8 cellular contexts compared by ENCODE assay signal in the genomic region with DNA sequence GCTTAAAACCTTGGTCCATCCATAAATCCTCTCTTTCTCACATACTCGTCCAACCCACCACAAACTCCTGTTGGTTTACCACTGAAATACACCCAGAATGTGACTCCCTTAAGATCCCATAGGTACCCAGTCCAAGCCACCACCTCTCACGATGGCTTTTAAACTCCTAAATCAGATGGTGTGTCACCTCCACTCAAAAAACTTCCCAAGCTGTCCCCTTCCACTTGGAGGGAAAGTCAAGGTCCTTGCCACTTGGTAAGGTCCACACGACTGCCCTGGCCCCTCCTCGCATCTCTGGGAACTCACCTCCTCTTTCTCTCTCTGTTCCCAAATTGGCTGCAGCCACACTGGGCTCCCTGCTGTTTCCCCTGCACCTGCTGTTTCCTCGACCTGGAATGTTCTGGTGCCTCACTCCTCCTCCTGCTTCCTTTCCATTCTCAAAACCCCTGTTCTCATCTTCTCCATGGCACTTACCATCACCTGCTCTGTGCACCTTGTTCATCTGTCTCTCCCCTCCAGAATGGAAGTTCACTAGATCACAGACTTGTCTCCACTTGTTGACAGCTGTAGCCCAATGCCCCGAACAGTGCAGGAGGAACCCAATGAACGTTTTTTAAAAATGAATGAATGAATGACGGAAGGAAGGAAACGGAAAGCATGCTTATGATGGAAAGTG. TPM values are rescaled to one million over a fixed set of nuclear protein-coding genes. Genes with fewer than 3 reads are reported as not detected.
DNase-seq lines count a peak whose midpoint lies in the region; ATAC-seq and TF ChIP-seq lines count a peak whose summit lies in the region.

No MANE protein-coding gene starts in this region.

- H4K20me1 ChIP-seq in OCI-LY1 (ENCODE audit: insufficient read depth, low read length) = no peaks in the 10 kb centered on the region

- H3K27me3 ChIP-seq in cardiac muscle cell (no peaks in the 10 kb centered on the region), OCI-LY1 (ENCODE audit: insufficient read depth, low read length) (no peaks in the 10 kb centered on the region)

- no peak for DNase-seq in cardiac muscle cell (ENCODE audit: low read depth in 1 of 2, low spot score in 1 of 2)
- no peak for DNase-seq in Right ventricle myocardium superior
- no peak for DNase-seq in coronary artery (ENCODE audit: low spot score)
- DNase-seq in neural crest cell (ENCODE audit: low read depth, low spot score) = no peak
- DNase-seq in AG08396 (ENCODE audit: low spot score) = no peak

- no peaks in the 10 kb centered on the region for H3K79me2 ChIP-seq in OCI-LY1 (ENCODE audit: insufficient read depth, low read length)

- no peaks in the 10 kb centered on the region for H3K27me3 Mint-ChIP-seq in neural crest cell (ENCODE audit: low read depth)

- H3K4me1 Mint-ChIP-seq in neural crest cell = peaks cover 13% of the 10 kb centered on the region

- peak overlapping the region; percentile 98 for H3K4me2 ChIP-seq in OCI-LY1 (ENCODE audit: low read length)

- peak overlapping the region; percentile 25 for H3K27ac Mint-ChIP-seq in neural crest cell (ENCODE audit: unreplicated experiment)

- H3K4me3 Mint-ChIP-seq in neural crest cell = peak overlapping the region; percentile 88

- intact Hi-C loops in Right ventricle myocardium superior (cut with DNase I) = no loop called here

- ATAC-seq in Right ventricle myocardium superior (ENCODE audit: poor library complexity) (no peak), HG03521 (IDR thresholded peaks at IDR 0.05; ENCODE audit: unreplicated experiment) (no peak), HG03139 (IDR thresholded peaks at IDR 0.05; ENCODE audit: unreplicated experiment) (no peak)

- H3K4me3 ChIP-seq in cardiac muscle cell (peak overlapping the region; percentile 71), OCI-LY1 (ENCODE audit: low read depth, low read length, poor library complexity, severe bottlenecking) (peak overlapping the region; percentile 66), coronary artery (peak overlapping the region; percentile 90)

- H3K9me3 Mint-ChIP-seq in neural crest cell = peaks cover 4% of the 10 kb centered on the region

- peak overlapping the region; percentile 34; the same call in 1 of the 2 replicates for H2AFZ ChIP-seq in OCI-LY1 (ENCODE audit: low read length)

- no peaks in the 10 kb centered on the region for H3K9me3 ChIP-seq in cardiac muscle cell (ENCODE audit: low read depth)
- H3K9me3 ChIP-seq in OCI-LY1 (ENCODE audit: low read length) = no peaks in the 10 kb centered on the region

- H3K27ac ChIP-seq in cardiac muscle cell = no peak overlapping the region
- H3K27ac ChIP-seq in OCI-LY1 (ENCODE audit: low read depth, low read length, poor library complexity, severe bottlenecking) = peak overlapping the region; percentile 17
- no peak overlapping the region for H3K27ac ChIP-seq in coronary artery

- peak overlapping the region; percentile 75 for H3K9ac ChIP-seq in OCI-LY1 (ENCODE audit: low read length)

- H3K36me3 Mint-ChIP-seq in neural crest cell (ENCODE audit: low read depth) = peaks cover 12% of the 10 kb centered on the region

- no peaks in the 10 kb centered on the region for H3K9me2 ChIP-seq in OCI-LY1 (ENCODE audit: low read depth, low read length)

- TF ChIP-seq CTCF in cardiac muscle cell (IDR thresholded peaks at IDR 0.05; ENCODE audit: low read depth, low read length) (no peak), OCI-LY1 (IDR thresholded peaks at IDR 0.05; ENCODE audit: low read length) (no peak), coronary artery (IDR thresholded peaks at IDR 0.05) (no peak), neural crest cell (conservative IDR thresholded peaks at IDR 0.05) (no peak)

- H3K36me3 ChIP-seq in cardiac muscle cell (no peaks in the 10 kb centered on the region), OCI-LY1 (ENCODE audit: insufficient read depth, low read length) (peaks cover 5% of the 10 kb centered on the region)

- H3F3A ChIP-seq in OCI-LY1 (ENCODE audit: insufficient read depth, low read length) = no peaks in the 10 kb centered on the region

- peaks cover 8% of the 10 kb centered on the region for H3K4me1 ChIP-seq in cardiac muscle cell (ENCODE audit: low read depth)
- peaks cover 19% of the 10 kb centered on the region for H3K4me1 ChIP-seq in OCI-LY1 (ENCODE audit: insufficient read depth, low read length, severe bottlenecking)

RNA-seq across cellular contexts. Expression of gene ZFAND2A, which starts 23.0 kb away (rescaled TPM):
- total RNA-seq in cardiac muscle cell (6.0 and 12.2 TPM in 2 replicates), Right ventricle myocardium superior (6.0 TPM), neural crest cell (13.6 and 14.5 TPM in 2 replicates)
- 22.4 and 24.6 TPM in 2 replicates for polyA plus RNA-seq in cardiac muscle cell

RNA-seq across cellular contexts. Expression of gene GPER1, which starts 49.1 kb away (rescaled TPM):
- total RNA-seq in cardiac muscle cell = 1.6 and 5.2 TPM in 2 replicates
- 1.7 and 3.4 TPM in 2 replicates for polyA plus RNA-seq in cardiac muscle cell
- 2.5 TPM for total RNA-seq in Right ventricle myocardium superior
- 0.91 and 1.1 TPM in 2 replicates for total RNA-seq in neural crest cell
